ENCODE assay signal across 7 cellular contexts in genomic region chr6:78867020-78867369, GRCh38. TPM values are rescaled to one million over a fixed set of nuclear protein-coding genes. Genes with fewer than 3 reads are reported as not detected.
DNase-seq lines count a peak whose midpoint lies in the region; ATAC-seq and TF ChIP-seq lines count a peak whose summit lies in the region.

No MANE protein-coding gene starts in this region.

- DNase-seq in SK-N-MC (ENCODE audit: low read depth, low spot score) (no peak), foreskin keratinocyte (no peak), retinal pigment epithelial cell (ENCODE audit: low read depth) (no peak), NCI-H2196 treated with DMSO at 0.1 percent for 48 hours (lab: John Stamatoyannopoulos, UW; ENCODE audit: unreplicated experiment) (no peak), NCI-H2081 treated with DMSO at 0.1 percent for 48 hours (lab: John Stamatoyannopoulos, UW) (no peak)

- H3K9ac ChIP-seq in SK-N-MC (ENCODE audit: insufficient read length) = peak overlapping the region; percentile 71

- H3K27ac ChIP-seq in SK-N-MC (no peak overlapping the region), foreskin keratinocyte (peak overlapping the region; percentile 68)

- H3K27me3 ChIP-seq in foreskin keratinocyte = no peaks in the 10 kb centered on the region

- peak; percentile 40 for ATAC-seq in GM19023 (IDR thresholded peaks at IDR 0.05; ENCODE audit: unreplicated experiment)
- ATAC-seq in HG02798 (IDR thresholded peaks at IDR 0.05; ENCODE audit: poor library complexity, unreplicated experiment) = peak; percentile 44
- ATAC-seq in foreskin keratinocyte = peak; percentile 51

- H3K9me3 ChIP-seq in SK-N-MC (ENCODE audit: low read depth, low read length) = no peaks in the 10 kb centered on the region

- peaks cover 10% of the 10 kb centered on the region for H3K4me1 ChIP-seq in foreskin keratinocyte

- H3K4me3 ChIP-seq in SK-N-MC (peak overlapping the region; percentile 82), retinal pigment epithelial cell (ENCODE audit: low read length) (peak overlapping the region; percentile 99)

- no peaks in the 10 kb centered on the region for H3K36me3 ChIP-seq in SK-N-MC (ENCODE audit: insufficient read depth, low read length)

- TF ChIP-seq CTCF in foreskin keratinocyte (conservative IDR thresholded peaks at IDR 0.05) (no peak), retinal pigment epithelial cell (conservative IDR thresholded peaks at IDR 0.05; ENCODE audit: low read depth, low read length) (no peak)

RNA-seq across cellular contexts. Expression of gene IRAK1BP1, which starts 0.4 kb away (rescaled TPM):
- total RNA-seq in foreskin keratinocyte = 3.8 and 3.9 TPM in 2 replicates
- polyA plus RNA-seq in foreskin keratinocyte = 1.9 and 2.0 TPM in 2 replicates
